In the genomic region with DNA sequence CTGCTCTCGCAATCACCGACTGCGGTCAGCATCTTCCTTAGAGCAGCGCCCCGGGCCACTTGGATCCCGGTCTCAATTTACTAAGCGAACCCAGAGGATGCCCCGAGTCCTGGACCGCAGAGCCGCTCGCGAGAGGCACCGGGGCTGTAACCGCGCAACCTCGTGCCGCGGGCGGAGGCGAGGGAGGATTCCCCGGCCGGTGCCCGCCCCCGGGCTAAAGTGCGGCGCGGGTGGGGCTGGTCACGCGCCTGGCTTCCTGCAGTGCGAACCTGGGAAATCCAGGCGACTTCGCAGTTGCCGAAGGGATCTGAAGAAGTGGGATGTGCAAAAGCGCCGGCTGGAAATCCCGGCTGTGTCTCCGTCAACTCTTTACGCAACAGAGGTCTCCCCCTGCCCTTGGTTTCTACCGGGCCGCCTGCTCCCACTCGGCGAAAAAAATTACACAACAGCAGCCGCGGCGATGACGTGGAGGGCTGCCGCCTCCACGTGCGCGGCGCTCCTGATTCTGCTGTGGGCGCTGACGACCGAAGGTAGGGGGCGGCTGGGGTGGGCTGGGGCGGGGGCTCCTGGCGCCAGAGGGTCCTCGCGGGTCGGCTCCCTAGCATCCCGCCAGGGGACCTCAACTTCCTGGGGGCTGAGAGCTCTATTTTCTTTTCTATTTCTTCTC, we compare ENCODE assay signal across 8 cellular contexts.
DNase-seq lines count a peak whose midpoint lies in the region.

A gene with protein sequence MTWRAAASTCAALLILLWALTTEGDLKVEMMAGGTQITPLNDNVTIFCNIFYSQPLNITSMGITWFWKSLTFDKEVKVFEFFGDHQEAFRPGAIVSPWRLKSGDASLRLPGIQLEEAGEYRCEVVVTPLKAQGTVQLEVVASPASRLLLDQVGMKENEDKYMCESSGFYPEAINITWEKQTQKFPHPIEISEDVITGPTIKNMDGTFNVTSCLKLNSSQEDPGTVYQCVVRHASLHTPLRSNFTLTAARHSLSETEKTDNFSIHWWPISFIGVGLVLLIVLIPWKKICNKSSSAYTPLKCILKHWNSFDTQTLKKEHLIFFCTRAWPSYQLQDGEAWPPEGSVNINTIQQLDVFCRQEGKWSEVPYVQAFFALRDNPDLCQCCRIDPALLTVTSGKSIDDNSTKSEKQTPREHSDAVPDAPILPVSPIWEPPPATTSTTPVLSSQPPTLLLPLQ (plus strand): TSS at position 291 of the 667 bp plus-strand sequence. CDS start 170 bp downstream, at position 461.

- DNase-seq in NCI-H2196 (lab: John Stamatoyannopoulos, UW; ENCODE audit: unreplicated experiment) (peak; percentile 40), NCI-H2196 treated with DMSO at 0.1 percent for 48 hours (lab: John Stamatoyannopoulos, UW; ENCODE audit: unreplicated experiment) (no peak), NCI-H69 (lab: John Stamatoyannopoulos, UW) (peak; percentile 80), medulla oblongata (ENCODE audit: extremely low spot score) (peak; percentile 30), NCI-H1436 (lab: John Stamatoyannopoulos, UW) (no peak)
- peak; percentile 44 to 58 for DNase-seq in activated CD8-positive, alpha-beta memory T cell treated with anti-CD3 and anti-CD28 coated beads for 4 hours (ENCODE audit: low read depth in 2 of 2)
- peak; percentile 64 for DNase-seq in effector CD8-positive, alpha-beta T cell (lab: John Stamatoyannopoulos, UW)
- DNase-seq in stimulated activated CD4-positive, alpha-beta T cell treated with anti-CD3 and anti-CD28 coated beads, TNF-alpha, amount 100 ng/mL, for 1 hour (ENCODE audit: low read depth in 3 of 3, low spot score in 1 of 3) = peak in 2 of 3 donors; percentile 26 to 44

Comparison
In these comparisons a context has a peak if more than half of its experiments do, and no peak if none do; other contexts are left out.
1. DNase-seq: peak in NCI-H2196 (single experiment), NCI-H69 (single experiment), activated CD8-positive, alpha-beta memory T cell treated with anti-CD3 and anti-CD28 coated beads for 4 hours (2 of 2), effector CD8-positive, alpha-beta T cell (single experiment), medulla oblongata (single experiment) and stimulated activated CD4-positive, alpha-beta T cell treated with anti-CD3 and anti-CD28 coated beads, TNF-alpha, amount 100 ng/mL, for 1 hour (2 of 3); none in NCI-H2196 treated with DMSO at 0.1 percent for 48 hours (single experiment) and NCI-H1436 (single experiment).